ENCODE assay signal across 2 cellular contexts in the genomic region with DNA sequence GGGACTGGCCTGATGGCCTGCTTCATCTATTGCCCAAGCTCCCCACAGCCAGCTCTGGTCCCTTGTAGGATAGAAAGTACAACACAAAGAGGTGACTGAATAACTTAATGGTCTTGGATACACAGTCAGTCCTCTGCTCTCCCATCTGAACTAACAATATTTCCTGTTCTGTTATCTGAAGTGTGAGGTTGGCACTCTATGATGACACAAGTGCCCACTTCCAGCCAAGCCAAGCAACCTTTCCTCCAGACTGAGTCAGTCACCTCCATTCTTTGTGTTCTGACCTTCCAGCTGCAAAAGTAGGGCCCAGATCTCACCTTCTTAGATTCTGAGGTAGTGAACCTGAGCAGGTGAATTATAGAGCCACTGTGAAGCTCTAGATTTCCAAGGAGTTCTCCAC. TPM values are rescaled to one million over a fixed set of nuclear protein-coding genes. Genes with fewer than 3 reads are reported as not detected.
"Had no signal": no experiment of that assay in that cellular context is flagged by ENCODE, and none has a peak within 500 bp of the region (broad histone marks: within the 10 kb centered on the region; RNA-seq: fewer than 3 reads in every experiment).

No MANE protein-coding gene starts in this region.

RNA-seq across cellular contexts. Expression of gene NUDT4B, which starts 8.9 kb away (rescaled TPM):
- total RNA-seq: sciatic nerve, vagina had no signal
